In the genomic region with DNA sequence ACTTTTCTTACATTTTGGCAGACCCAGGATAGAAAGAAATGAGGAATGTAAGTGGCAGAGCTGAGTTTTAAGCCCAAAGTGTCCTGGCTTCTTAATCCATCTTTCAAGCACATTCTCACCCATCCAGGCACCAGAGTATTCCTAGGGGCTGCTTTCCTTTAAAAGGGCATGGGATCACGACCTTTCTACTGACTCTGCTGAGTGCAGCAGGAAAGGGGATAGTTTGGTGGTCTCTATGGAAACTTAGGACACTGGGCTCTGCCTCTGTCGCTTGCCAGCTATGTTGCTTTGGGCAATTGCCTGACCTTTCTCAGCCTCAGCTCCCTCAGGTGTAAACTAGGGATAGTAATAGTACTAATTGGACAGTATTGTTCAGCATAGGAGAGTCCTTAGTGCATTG, we compare ENCODE assay signal across 13 cellular contexts.
"Had no signal": no experiment of that assay in that cellular context is flagged by ENCODE, and none has a peak within 500 bp of the region (broad histone marks: within the 10 kb centered on the region; RNA-seq: fewer than 3 reads in every experiment).

No MANE protein-coding gene starts in this region.

- H3K36me3 Mint-ChIP-seq: naive thymus-derived CD8-positive, alpha-beta T cell; stimulated activated memory B cell treated with anti-CD40 and anti-IgM and Interleukin-4, amounts not matched to agents 10 μg/mL and 1 μg/mL and 100 μg/mL, for 72 hours had no signal

- H3K27ac ChIP-seq: colonic mucosa, psoas muscle, right lobe of liver, tibial nerve had no signal

- H3K27me3 Mint-ChIP-seq: stimulated activated memory B cell treated with anti-CD40 and anti-IgM and Interleukin-4, amounts not matched to agents 10 μg/mL and 1 μg/mL and 100 μg/mL, for 72 hours; stimulated activated naive CD8-positive, alpha-beta T cell treated with anti-CD3 and anti-CD28 coated beads, Interleukin-15, Interleukin-2, amounts not matched to agents 100 ng/mL and 50 ng/mL, for 24 hours had no signal

- H3K27ac Mint-ChIP-seq: naive thymus-derived CD8-positive, alpha-beta T cell; stimulated activated memory B cell treated with anti-CD40 and anti-IgM and Interleukin-4, amounts not matched to agents 10 μg/mL and 1 μg/mL and 100 μg/mL, for 72 hours; stimulated activated naive CD8-positive, alpha-beta T cell treated with anti-CD3 and anti-CD28 coated beads, Interleukin-15, Interleukin-2, amounts not matched to agents 100 ng/mL and 50 ng/mL, for 24 hours had no signal

- H3K4me3 ChIP-seq: colonic mucosa, mucosa of descending colon, psoas muscle, right lobe of liver, tibial nerve had no signal

- H3K9me3 Mint-ChIP-seq: naive thymus-derived CD8-positive, alpha-beta T cell; stimulated activated memory B cell treated with anti-CD40 and anti-IgM and Interleukin-4, amounts not matched to agents 10 μg/mL and 1 μg/mL and 100 μg/mL, for 72 hours; stimulated activated naive CD8-positive, alpha-beta T cell treated with anti-CD3 and anti-CD28 coated beads, Interleukin-15, Interleukin-2, amounts not matched to agents 100 ng/mL and 50 ng/mL, for 24 hours had no signal

- H3K27me3 ChIP-seq: colonic mucosa, right lobe of liver, tibial nerve had no signal

- DNase-seq: colonic mucosa; dermis blood vessel endothelial cell; effector memory CD4-positive, alpha-beta T cell; islet precursor cell; mucosa of descending colon; naive thymus-derived CD8-positive, alpha-beta T cell; psoas muscle; retina; right lobe of liver; stimulated activated CD4-positive, alpha-beta T cell treated with anti-CD3 and anti-CD28 coated beads, Interleukin-4, amount 100 ng/mL, for 24 hours had no signal

- H3K4me3 Mint-ChIP-seq: naive thymus-derived CD8-positive, alpha-beta T cell; stimulated activated memory B cell treated with anti-CD40 and anti-IgM and Interleukin-4, amounts not matched to agents 10 μg/mL and 1 μg/mL and 100 μg/mL, for 72 hours; stimulated activated naive CD8-positive, alpha-beta T cell treated with anti-CD3 and anti-CD28 coated beads, Interleukin-15, Interleukin-2, amounts not matched to agents 100 ng/mL and 50 ng/mL, for 24 hours had no signal

- H3K4me1 Mint-ChIP-seq: naive thymus-derived CD8-positive, alpha-beta T cell had no signal

- H3K9me3 ChIP-seq: colonic mucosa, mucosa of descending colon, psoas muscle, right lobe of liver, tibial nerve had no signal

- H3K36me3 ChIP-seq: colonic mucosa, right lobe of liver, tibial nerve had no signal

- H3K4me1 ChIP-seq: colonic mucosa, psoas muscle, right lobe of liver had no signal
